In the genomic region with DNA sequence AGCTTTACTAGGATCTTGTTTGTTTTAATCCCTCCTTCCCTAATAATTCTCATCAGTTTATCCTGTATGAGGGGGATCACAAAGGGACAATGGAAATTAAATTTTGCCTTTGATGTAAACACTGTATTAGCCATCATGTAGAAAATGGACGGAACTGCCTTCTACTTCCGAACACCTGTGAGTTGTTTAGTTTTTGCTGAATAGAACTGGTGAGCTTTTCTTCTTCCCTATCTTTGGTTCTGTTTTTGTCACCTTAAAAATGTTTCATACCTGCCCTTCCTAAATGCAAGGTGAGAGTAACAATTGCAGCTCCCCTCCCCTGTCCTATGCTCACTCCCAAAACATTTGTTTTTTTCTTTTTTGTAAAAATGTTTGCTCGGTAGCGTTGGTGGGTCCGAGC, we compare ENCODE assay signal across 1 cellular context.
TF ChIP-seq lines count a peak whose summit lies in the region.

No MANE protein-coding gene starts in this region.

TF ChIP-seq in HepG2, 621 proteins besides CTCF, POLR2A, EP300 and RAD21 (continued from another document):
- TF ChIP-seq KDM2A (CRISPR knock-in tag; IDR thresholded peaks at IDR 0.05; ENCODE audit: borderline replicate concordance, low read depth) (no peak), ZBTB43 (CRISPR knock-in tag; conservative IDR thresholded peaks at IDR 0.05) (no peak), SOX6 (IDR thresholded peaks at IDR 0.05) (no peak), SOX6 (CRISPR knock-in tag; IDR thresholded peaks at IDR 0.05) (no peak)
